ENCODE assay signal across 21 cellular contexts in genomic region chr3:117246771-117247555, GRCh38.
"Had no signal": no experiment of that assay in that cellular context is flagged by ENCODE, and none has a peak within 500 bp of the region (broad histone marks: within the 10 kb centered on the region; RNA-seq: fewer than 3 reads in every experiment).

No MANE protein-coding gene starts in this region.

- H3K9me3 ChIP-seq: ovary, right lobe of liver, testis, tibial nerve had no signal

- H3K4me1 Mint-ChIP-seq: stimulated activated naive CD8-positive, alpha-beta T cell treated with anti-CD3 and anti-CD28 coated beads, Interleukin-15, amount 100 ng/mL, for 72 hours had no signal

- H3K79me2 ChIP-seq: hepatocyte had no signal

- H3K27me3 Mint-ChIP-seq: natural killer cell treated with Interleukin-12 subunit alpha and Interleukin-12 subunit beta and Interleukin-15 and Interleukin-18, amount 100 ng/mL, for 72 hours; progenitor cell of endocrine pancreas; stimulated activated memory B cell treated with anti-CD40 and anti-IgM and Interleukin-4, amounts not matched to agents 10 μg/mL and 1 μg/mL and 100 μg/mL, for 72 hours; stimulated activated naive CD8-positive, alpha-beta T cell treated with anti-CD3 and anti-CD28 coated beads, Interleukin-15, amount 100 ng/mL, for 72 hours had no signal

- H3K27ac Mint-ChIP-seq: natural killer cell treated with Interleukin-12 subunit alpha and Interleukin-12 subunit beta and Interleukin-15 and Interleukin-18, amount 100 ng/mL, for 72 hours; neural progenitor cell; progenitor cell of endocrine pancreas; stimulated activated memory B cell treated with anti-CD40 and anti-IgM and Interleukin-4, amounts not matched to agents 10 μg/mL and 1 μg/mL and 100 μg/mL, for 72 hours; stimulated activated naive CD8-positive, alpha-beta T cell treated with anti-CD3 and anti-CD28 coated beads, Interleukin-15, amount 100 ng/mL, for 72 hours had no signal

- H2AFZ ChIP-seq: hepatocyte, neural progenitor cell had no signal

- H3K4me2 ChIP-seq: hepatocyte, neural progenitor cell had no signal

- H3K27ac ChIP-seq: hepatocyte, neural progenitor cell, ovary, right lobe of liver, testis, tibial nerve had no signal

- H3K36me3 ChIP-seq: neural progenitor cell, ovary, right lobe of liver, tibial nerve had no signal

- H3K4me3 Mint-ChIP-seq: natural killer cell treated with Interleukin-12 subunit alpha and Interleukin-12 subunit beta and Interleukin-15 and Interleukin-18, amount 100 ng/mL, for 72 hours; neural progenitor cell; stimulated activated memory B cell treated with anti-CD40 and anti-IgM and Interleukin-4, amounts not matched to agents 10 μg/mL and 1 μg/mL and 100 μg/mL, for 72 hours; stimulated activated naive CD8-positive, alpha-beta T cell treated with anti-CD3 and anti-CD28 coated beads, Interleukin-15, amount 100 ng/mL, for 72 hours had no signal

- H3K4me3 ChIP-seq: hepatocyte, lung, neural progenitor cell, ovary, right lobe of liver, testis, tibial nerve had no signal

- H3K4me1 ChIP-seq: right lobe of liver, testis, tibial nerve had no signal

- H3K9me3 Mint-ChIP-seq: neural progenitor cell; stimulated activated memory B cell treated with anti-CD40 and anti-IgM and Interleukin-4, amounts not matched to agents 10 μg/mL and 1 μg/mL and 100 μg/mL, for 72 hours had no signal

- DNase-seq: effector memory CD4-positive, alpha-beta T cell; foreskin melanocyte; kidney; left colon; left ventricle myocardium superior; mesenchymal stem cell; midbrain; ovary; right lobe of liver; stimulated activated CD4-positive, alpha-beta T cell treated with anti-CD3 and anti-CD28 coated beads, Interleukin-15, amount 100 ng/mL, for 24 hours; stimulated activated CD4-positive, alpha-beta T cell treated with anti-CD3 and anti-CD28 coated beads, Interleukin-1b, Interleukin-23, amount 100 ng/mL, for 48 hours; stimulated activated CD4-positive, alpha-beta T cell treated with anti-CD3 and anti-CD28 coated beads, Interleukin-4, amount 100 ng/mL, for 24 hours; stimulated activated naive CD8-positive, alpha-beta T cell treated with anti-CD3 and anti-CD28 coated beads, Interleukin-15, amount 100 ng/mL, for 72 hours; testis had no signal

- H3K36me3 Mint-ChIP-seq: natural killer cell treated with Interleukin-12 subunit alpha and Interleukin-12 subunit beta and Interleukin-15 and Interleukin-18, amount 100 ng/mL, for 72 hours; neural progenitor cell; stimulated activated memory B cell treated with anti-CD40 and anti-IgM and Interleukin-4, amounts not matched to agents 10 μg/mL and 1 μg/mL and 100 μg/mL, for 72 hours had no signal

- H3K27me3 ChIP-seq: hepatocyte, neural progenitor cell, ovary, right lobe of liver, testis, tibial nerve had no signal

- ATAC-seq: left colon; left ventricle myocardium superior; natural killer cell treated with Interleukin-12 subunit alpha and Interleukin-12 subunit beta and Interleukin-15 and Interleukin-18, amount 100 ng/mL, for 72 hours; right lobe of liver; stimulated activated memory B cell treated with anti-CD40 and anti-IgM and Interleukin-4, amounts not matched to agents 10 μg/mL and 1 μg/mL and 100 μg/mL, for 72 hours; stimulated activated naive CD8-positive, alpha-beta T cell treated with anti-CD3 and anti-CD28 coated beads, Interleukin-15, amount 100 ng/mL, for 72 hours had no signal

- H3K9ac ChIP-seq: neural progenitor cell had no signal
